In genomic region chr3:58630081-58630709, GRCh38 we compare ENCODE assay signal across 9 cellular contexts. TPM values are rescaled to one million over a fixed set of nuclear protein-coding genes. Genes with fewer than 3 reads are reported as not detected.
A peak's percentile ranks its signal among the peaks of the same experiment; 100 is the strongest.
DNase-seq lines count a peak whose midpoint lies in the region; ATAC-seq, FAIRE-seq and TF ChIP-seq lines count a peak whose summit lies in the region.
"Had no signal": no experiment of that assay in that cellular context is flagged by ENCODE, and none has a peak within 500 bp of the region (broad histone marks: within the 10 kb centered on the region; RNA-seq: fewer than 3 reads in every experiment).

No MANE protein-coding gene starts in this region.

- intact Hi-C loops in Calu3 (cut with micrococcal nuclease; ENCODE audit: unreplicated experiment) (loop anchor here (1.0 to 2.0 kb wide), 3 partner anchors 22 to 69 kb away; no protein-coding TSS in a partner anchor), tibial artery (cut with DNase I; ENCODE audit: low total_unique reads) (no loop called here)
- intact Hi-C loops in activated T-helper 2 cell treated with anti-CD3 and anti-CD28 coated beads, Interferon-gamma antibody, Interleukin-2, Interleukin-4, amounts not matched to agents 10 μg/mL and 5 μg/mL and 100 μg/mL, durations not matched to agents 14 hours and 24 hours and 36 hours (cut with micrococcal nuclease) = loop anchor here (1.0 to 5.0 kb wide), 3 partner anchors 62 to 324 kb away; partner anchors contain the start of genes HTD2 and RPP14

- CTCF ChIA-PET in Calu3 (lab: Charles Lee) = interaction anchor here (0.6 to 6.5 kb wide), 13 partner anchors 10 to 1327 kb away, joined by 3 to 66 read pairs (median 4); partner anchors contain the start of genes HTD2 and RPP14

- H3K9me3 ChIP-seq in Peyer's patch = no peaks in the 10 kb centered on the region
- H3K9me3 ChIP-seq in osteoblast (ENCODE audit: low read depth, low read length) = no peaks in the 10 kb centered on the region
- H3K9me3 ChIP-seq in tibial artery = no peaks in the 10 kb centered on the region

- H4K20me1 ChIP-seq in osteoblast (ENCODE audit: insufficient read depth, low read length) = no peaks in the 10 kb centered on the region

- TF ChIP-seq CTCF in Calu3 (IDR thresholded peaks at IDR 0.05; ENCODE audit: unreplicated experiment) (peak; percentile 87), Peyer's patch (IDR thresholded peaks at IDR 0.05) (peak; percentile 79 to 92 (median 89)), osteoblast (IDR thresholded peaks at IDR 0.05; ENCODE audit: extremely low read depth, low read depth, low read length) (peak; percentile 94), tibial artery (IDR thresholded peaks at IDR 0.05) (peak; percentile 88 to 89)

- H3K4me2 ChIP-seq in osteoblast (ENCODE audit: insufficient read depth, low read length) = no peak overlapping the region

- ATAC-seq in HG03159 (IDR thresholded peaks at IDR 0.05; ENCODE audit: unreplicated experiment) (peak; percentile 50), GM18511 (IDR thresholded peaks at IDR 0.05; ENCODE audit: unreplicated experiment) (no peak)

- H3K9me3 Mint-ChIP-seq in Calu3 (ENCODE audit: low read depth, unreplicated experiment) = no peaks in the 10 kb centered on the region
- no peaks in the 10 kb centered on the region for H3K9me3 Mint-ChIP-seq in activated T-helper 2 cell treated with anti-CD3 and anti-CD28 coated beads, Interferon-gamma antibody, Interleukin-2, Interleukin-4, amounts not matched to agents 10 μg/mL and 5 μg/mL and 100 μg/mL, durations not matched to agents 14 hours and 24 hours and 36 hours

- peaks cover 10% of the 10 kb centered on the region for H3K27me3 Mint-ChIP-seq in Calu3 (ENCODE audit: unreplicated experiment)
- no peaks in the 10 kb centered on the region for H3K27me3 Mint-ChIP-seq in activated T-helper 2 cell treated with anti-CD3 and anti-CD28 coated beads, Interferon-gamma antibody, Interleukin-2, Interleukin-4, amounts not matched to agents 10 μg/mL and 5 μg/mL and 100 μg/mL, durations not matched to agents 14 hours and 24 hours and 36 hours (ENCODE audit: low read depth)

- no TSS peak for BruUV-seq in Calu3 (replicated peaks; lab: Mats Ljungman, UMichigan)

- TF ChIP-seq POLR2A in Peyer's patch (IDR thresholded peaks at IDR 0.05) = no peak

- peaks cover 6% of the 10 kb centered on the region for H3K4me1 Mint-ChIP-seq in Calu3 (ENCODE audit: low read depth, unreplicated experiment)
- no peaks in the 10 kb centered on the region for H3K4me1 Mint-ChIP-seq in activated T-helper 2 cell treated with anti-CD3 and anti-CD28 coated beads, Interferon-gamma antibody, Interleukin-2, Interleukin-4, amounts not matched to agents 10 μg/mL and 5 μg/mL and 100 μg/mL, durations not matched to agents 14 hours and 24 hours and 36 hours (ENCODE audit: low read depth)

- H3K36me3 ChIP-seq in Peyer's patch (peaks cover 0 to 4% (median 0%) of the 10 kb centered on the region in 3 donors), osteoblast (ENCODE audit: insufficient read depth, low read length) (no peaks in the 10 kb centered on the region), tibial artery (no peaks in the 10 kb centered on the region)

- DNase-seq in Calu3 (peak; percentile 76), Peyer's patch (peak in 2 of 3 donors; percentile 44 to 86), frontal cortex (ENCODE audit: low spot score in 2 of 2) (peak; percentile 51 to 70), osteoblast (ENCODE audit: insufficient read length, low spot score, missing footprints) (peak; percentile 94), tibial artery (peak in 1 of 2 donors; percentile 67)
- peak; percentile 30 for DNase-seq in activated T-helper 2 cell treated with anti-CD3 and anti-CD28 coated beads, Interferon-gamma antibody, Interleukin-2, Interleukin-4, amounts not matched to agents 10 μg/mL and 5 μg/mL and 100 μg/mL, durations not matched to agents 14 hours and 24 hours and 36 hours (ENCODE audit: low spot score)

- H3K36me3 Mint-ChIP-seq in Calu3 (ENCODE audit: insufficient read depth, unreplicated experiment) = no peaks in the 10 kb centered on the region
- H3K36me3 Mint-ChIP-seq in activated T-helper 2 cell treated with anti-CD3 and anti-CD28 coated beads, Interferon-gamma antibody, Interleukin-2, Interleukin-4, amounts not matched to agents 10 μg/mL and 5 μg/mL and 100 μg/mL, durations not matched to agents 14 hours and 24 hours and 36 hours (ENCODE audit: low read depth) = no peaks in the 10 kb centered on the region

- no peaks in the 10 kb centered on the region for H3K27me3 ChIP-seq in Peyer's patch
- H3K27me3 ChIP-seq in osteoblast (ENCODE audit: insufficient read depth, low read length) = no peaks in the 10 kb centered on the region
- peaks cover 0 to 28% of the 10 kb centered on the region in 2 donors for H3K27me3 ChIP-seq in tibial artery

- H3K27ac ChIP-seq in Peyer's patch (peak overlapping the region in 2 of 4 donors; percentile 37 to 79), osteoblast (ENCODE audit: low read depth, low read length) (no peak overlapping the region), tibial artery (no peak overlapping the region)

- no peak overlapping the region for H3K4me3 Mint-ChIP-seq in Calu3 (ENCODE audit: low read depth, unreplicated experiment)
- no peak overlapping the region for H3K4me3 Mint-ChIP-seq in activated T-helper 2 cell treated with anti-CD3 and anti-CD28 coated beads, Interferon-gamma antibody, Interleukin-2, Interleukin-4, amounts not matched to agents 10 μg/mL and 5 μg/mL and 100 μg/mL, durations not matched to agents 14 hours and 24 hours and 36 hours (ENCODE audit: low read depth)

- no peak overlapping the region for H3K27ac Mint-ChIP-seq in Calu3 (ENCODE audit: unreplicated experiment)
- H3K27ac Mint-ChIP-seq in activated T-helper 2 cell treated with anti-CD3 and anti-CD28 coated beads, Interferon-gamma antibody, Interleukin-2, Interleukin-4, amounts not matched to agents 10 μg/mL and 5 μg/mL and 100 μg/mL, durations not matched to agents 14 hours and 24 hours and 36 hours = no peak overlapping the region

- H3K4me3 ChIP-seq in Peyer's patch (no peak overlapping the region), osteoblast (ENCODE audit: insufficient read depth, low read length) (no peak overlapping the region), tibial artery (no peak overlapping the region)

- H2AFZ ChIP-seq in osteoblast (ENCODE audit: low read length) = no peak overlapping the region

- H3K79me2 ChIP-seq in osteoblast (ENCODE audit: insufficient read depth, low read length) = no peaks in the 10 kb centered on the region

- no peak for FAIRE-seq in frontal cortex (lab: Jason Lieb, UNC)

- H3K4me1 ChIP-seq in Peyer's patch (peaks cover 0 to 31% (median 9%) of the 10 kb centered on the region in 4 donors), osteoblast (ENCODE audit: insufficient read depth, low read length) (peaks cover 28% of the 10 kb centered on the region), tibial artery (peaks cover 0 to 41% (median 16%) of the 10 kb centered on the region in 4 donors)

RNA-seq across cellular contexts. Expression of gene FAM3D, which starts 36.4 kb away (rescaled TPM):
- total RNA-seq in Calu3 (2022) (3.0 and 3.8 TPM in 2 replicates), Peyer's patch (100 to 1,000 TPM in 3 of 4 donors, 10 to 100 TPM in 1; 47.0 to 200 (median 135) TPM), frontal cortex (not detected), osteoblast (not detected in 2 replicates)
- total RNA-seq in activated T-helper 2 cell treated with anti-CD3 and anti-CD28 coated beads, Interferon-gamma antibody, Interleukin-2, Interleukin-4, amounts not matched to agents 10 μg/mL and 5 μg/mL and 100 μg/mL, durations not matched to agents 14 hours and 24 hours and 36 hours = not detected in 2 replicates
- total RNA-seq: activated CD8-positive, alpha-beta memory T cell treated with anti-CD3 and anti-CD28 coated beads for 36 hours had no signal

RNA-seq across cellular contexts. Expression of gene FAM107A, which starts 53.0 kb away (rescaled TPM):
- total RNA-seq in Calu3 (2022) = not detected in 2 replicates
- total RNA-seq in Peyer's patch = 10 to 100 TPM; 11.0 to 93.3 (median 24.3) TPM
- not detected in 2 replicates for total RNA-seq in activated T-helper 2 cell treated with anti-CD3 and anti-CD28 coated beads, Interferon-gamma antibody, Interleukin-2, Interleukin-4, amounts not matched to agents 10 μg/mL and 5 μg/mL and 100 μg/mL, durations not matched to agents 14 hours and 24 hours and 36 hours
- 15.5 TPM for total RNA-seq in frontal cortex
- not detected in 2 replicates for total RNA-seq in osteoblast
- total RNA-seq: activated CD8-positive, alpha-beta memory T cell treated with anti-CD3 and anti-CD28 coated beads for 36 hours had no signal

Comparison
In these comparisons a context has a peak if more than half of its experiments do, and no peak if none do; other contexts are left out.
1. RNA of gene FAM107A, which starts 53.0 kb away (total RNA-seq): 11.0 to 93.3 TPM in Peyer's patch and 15.5 TPM in frontal cortex (single experiment); not detected in Calu3, not detected in activated T-helper 2 cell treated with anti-CD3 and anti-CD28 coated beads, Interferon-gamma antibody, Interleukin-2, Interleukin-4, amounts not matched to agents 10 μg/mL and 5 μg/mL and 100 μg/mL, durations not matched to agents 14 hours and 24 hours and 36 hours and not detected in osteoblast; every median in the first group is over 10 times any median in the second.
2. Peak in every context shown above with its lines, with median percentiles within 50 percentile points of each other: CTCF ChIP-seq.